Comparison of ENCODE assay signal across 29 cellular contexts in the genomic region with DNA sequence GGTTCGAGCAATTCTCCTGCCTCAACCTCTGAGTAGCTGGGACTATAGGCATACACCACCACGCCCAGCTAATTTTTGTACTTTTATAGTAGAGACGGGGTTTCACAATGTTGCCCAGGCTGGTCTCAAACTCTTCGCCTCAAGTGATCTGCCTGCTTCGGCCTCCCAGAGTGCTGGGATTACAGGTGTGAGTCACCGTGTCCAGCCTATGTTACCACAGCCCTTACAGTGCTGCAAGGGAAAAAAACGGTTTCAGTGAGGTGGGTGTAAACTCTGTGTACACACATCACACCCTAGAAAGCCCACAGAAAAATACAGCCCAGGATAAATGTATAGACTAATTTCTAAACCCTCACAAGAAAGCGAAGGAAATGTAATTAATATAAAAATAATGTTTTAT.
DNase-seq lines count a peak whose midpoint lies in the region; ATAC-seq and TF ChIP-seq lines count a peak whose summit lies in the region.
"Had no signal": no experiment of that assay in that cellular context is flagged by ENCODE, and none has a peak within 500 bp of the region (broad histone marks: within the 10 kb centered on the region; RNA-seq: fewer than 3 reads in every experiment).

No MANE protein-coding gene starts in this region.

- H3K27ac ChIP-seq in RWPE2 (ENCODE audit: poor library complexity, severe bottlenecking) (no peak overlapping the region), trophoblast cell (ENCODE audit: low read depth, low read length) (no peak overlapping the region)
- H3K27ac ChIP-seq: A549; BLaER1 treated with 17β-estradiol and CSF1 and Interleukin-3, amounts not matched to agents 10 nM and 100 nM; Peyer's patch had no signal

- no peaks in the 10 kb centered on the region for H3K27me3 ChIP-seq in RWPE2 (ENCODE audit: insufficient read depth, poor library complexity, severe bottlenecking)
- no peaks in the 10 kb centered on the region for H3K27me3 ChIP-seq in trophoblast cell (ENCODE audit: insufficient read depth, low read length)
- H3K27me3 ChIP-seq: BLaER1 treated with 17β-estradiol and CSF1 and Interleukin-3, amounts not matched to agents 10 nM and 100 nM; MG63; Peyer's patch had no signal

- H3K4me2 ChIP-seq in trophoblast cell (ENCODE audit: low read length) = no peak overlapping the region
- H3K4me2 ChIP-seq: A549; BLaER1 treated with 17β-estradiol and CSF1 and Interleukin-3, amounts not matched to agents 10 nM and 100 nM; SK-N-SH had no signal

- no peak overlapping the region for H3K4me3 Mint-ChIP-seq in WTC11
- H3K4me3 Mint-ChIP-seq: CD4-positive, alpha-beta T cell; HFFc6 had no signal

- peak; percentile 47 for DNase-seq in HT1080 (ENCODE audit: low read depth)
- DNase-seq in RWPE2 (ENCODE audit: low spot score) = no peak
- DNase-seq in trophoblast cell = peak; percentile 29 to 48
- DNase-seq in HK-2 (ENCODE audit: unreplicated experiment) = no peak
- DNase-seq in WTC11 (ENCODE audit: low spot score) = no peak
- no peak for DNase-seq in NOMO-1 (lab: John Stamatoyannopoulos, UW; ENCODE audit: unreplicated experiment in 2 of 2)
- DNase-seq: AML-193; CD4-positive, alpha-beta T cell; EL; GDM1; GOT3; HFFc6; Karpas-422; MG63; NCI-H1105 treated with DMSO at 0.1 percent for 48 hours; NCI-H146; NCI-H1930; NCI-H446; NCI-H526; NCI-H82; SIG-M5; SK-N-SH; SW 1271 had no signal

- no peaks in the 10 kb centered on the region for H3K4me1 Mint-ChIP-seq in WTC11

- no peak overlapping the region for H4K8ac ChIP-seq in trophoblast cell (ENCODE audit: low read depth, low read length)

- H4K91ac ChIP-seq in trophoblast cell (ENCODE audit: low read depth, low read length) = no peak overlapping the region

- H3K9me3 ChIP-seq in RWPE2 (ENCODE audit: severe bottlenecking) = no peaks in the 10 kb centered on the region
- H3K9me3 ChIP-seq in trophoblast cell (ENCODE audit: insufficient read depth, low read depth, low read length) = peaks cover 3% of the 10 kb centered on the region
- H3K9me3 ChIP-seq: A549; BLaER1 treated with 17β-estradiol and CSF1 and Interleukin-3, amounts not matched to agents 10 nM and 100 nM; Peyer's patch; SK-N-SH had no signal

- no peaks in the 10 kb centered on the region for H3K36me3 Mint-ChIP-seq in WTC11

- H3K27ac Mint-ChIP-seq in WTC11 = no peak overlapping the region
- H3K27ac Mint-ChIP-seq: CD4-positive, alpha-beta T cell; HFFc6 had no signal

- H2BK12ac ChIP-seq in trophoblast cell (ENCODE audit: low read length) = no peak overlapping the region

- H2BK120ac ChIP-seq in trophoblast cell (ENCODE audit: insufficient read depth, low read length, poor library complexity) = no peak overlapping the region

- no peak overlapping the region for H3K18ac ChIP-seq in trophoblast cell (ENCODE audit: low read length)

- no peak overlapping the region for H2AK5ac ChIP-seq in trophoblast cell (ENCODE audit: low read length)

- peak; percentile 77 for ATAC-seq in RWPE2 (ENCODE audit: low read depth)
- peak; percentile 74 for ATAC-seq in esophagus mucosa
- ATAC-seq in WTC11 = no peak
- ATAC-seq: A549, GM12878 had no signal

- TF ChIP-seq CTCF in RWPE2 (IDR thresholded peaks at IDR 0.05; ENCODE audit: poor library complexity, severe bottlenecking) (no peak), WTC11 (IDR thresholded peaks at IDR 0.05) (no peak)

- H3K27me3 Mint-ChIP-seq in WTC11 (ENCODE audit: low read depth) = no peaks in the 10 kb centered on the region
- H3K27me3 Mint-ChIP-seq: CD4-positive, alpha-beta T cell had no signal

- no peaks in the 10 kb centered on the region for H3K79me1 ChIP-seq in trophoblast cell (ENCODE audit: low read length)

- CTCF ChIA-PET in WTC11 (lab: Charles Lee) = no interaction called here

- H3K4ac ChIP-seq in trophoblast cell (ENCODE audit: low read depth, low read length) = no peak overlapping the region

- H3K23ac ChIP-seq in trophoblast cell (ENCODE audit: low read length) = no peak overlapping the region

- H3K79me2 ChIP-seq in trophoblast cell (ENCODE audit: control insufficient read depth, insufficient read depth, low read length, poor library complexity) = no peaks in the 10 kb centered on the region

- H4K12ac ChIP-seq in trophoblast cell (ENCODE audit: low read depth, low read length) = no peak overlapping the region

- H3K4me3 ChIP-seq in RWPE2 (ENCODE audit: severe bottlenecking) = no peak overlapping the region
- no peak overlapping the region for H3K4me3 ChIP-seq in trophoblast cell (ENCODE audit: low read depth, low read length)
- H3K4me3 ChIP-seq: A549; BLaER1 treated with 17β-estradiol and CSF1 and Interleukin-3, amounts not matched to agents 10 nM and 100 nM; GM12878; HAP-1; MG63; Peyer's patch had no signal

- H2AFZ ChIP-seq in trophoblast cell (ENCODE audit: insufficient read depth, low read length, poor library complexity) = no peak overlapping the region

- POLR2A ChIA-PET in WTC11 (lab: Charles Lee) = no interaction called here

- no peaks in the 10 kb centered on the region for H3K9me3 Mint-ChIP-seq in WTC11
- H3K9me3 Mint-ChIP-seq: CD4-positive, alpha-beta T cell; HFFc6 had no signal

- no peak overlapping the region for H2BK5ac ChIP-seq in trophoblast cell (ENCODE audit: low read depth, low read length, poor library complexity)

- H3K14ac ChIP-seq in trophoblast cell (ENCODE audit: low read length) = no peak overlapping the region

- no peak overlapping the region for H3K9ac ChIP-seq in trophoblast cell (ENCODE audit: low read length)
- H3K9ac ChIP-seq: BLaER1 treated with 17β-estradiol and CSF1 and Interleukin-3, amounts not matched to agents 10 nM and 100 nM; SK-N-SH had no signal

- H3K4me1 ChIP-seq in RWPE2 (ENCODE audit: insufficient read depth, poor library complexity, severe bottlenecking) = peaks cover 6% of the 10 kb centered on the region
- no peaks in the 10 kb centered on the region for H3K4me1 ChIP-seq in trophoblast cell (ENCODE audit: control insufficient read depth in 1 of 2, insufficient read depth in 2 of 2, low read length in 2 of 2)
- H3K4me1 ChIP-seq: A549; BLaER1 treated with 17β-estradiol and CSF1 and Interleukin-3, amounts not matched to agents 10 nM and 100 nM; HAP-1; Peyer's patch had no signal

- H3K36me3 ChIP-seq in RWPE2 (ENCODE audit: low read depth) (no peaks in the 10 kb centered on the region), trophoblast cell (ENCODE audit: control insufficient read depth in 1 of 2, insufficient read depth in 2 of 2, low read length in 2 of 2) (no peaks in the 10 kb centered on the region)
- H3K36me3 ChIP-seq: BLaER1 treated with 17β-estradiol and CSF1 and Interleukin-3, amounts not matched to agents 10 nM and 100 nM; HAP-1; MG63; Peyer's patch had no signal

- no CpG with 5 or more reads among the region's 8 CpGs for WGBS in trophoblast cell (ENCODE audit: extremely low coverage, insufficient coverage, insufficient read length)

TF ChIP-seq in WTC11, 78 proteins besides CTCF, POLR2A, EP300 and RAD21:
- TF ChIP-seq, protein P1, sequence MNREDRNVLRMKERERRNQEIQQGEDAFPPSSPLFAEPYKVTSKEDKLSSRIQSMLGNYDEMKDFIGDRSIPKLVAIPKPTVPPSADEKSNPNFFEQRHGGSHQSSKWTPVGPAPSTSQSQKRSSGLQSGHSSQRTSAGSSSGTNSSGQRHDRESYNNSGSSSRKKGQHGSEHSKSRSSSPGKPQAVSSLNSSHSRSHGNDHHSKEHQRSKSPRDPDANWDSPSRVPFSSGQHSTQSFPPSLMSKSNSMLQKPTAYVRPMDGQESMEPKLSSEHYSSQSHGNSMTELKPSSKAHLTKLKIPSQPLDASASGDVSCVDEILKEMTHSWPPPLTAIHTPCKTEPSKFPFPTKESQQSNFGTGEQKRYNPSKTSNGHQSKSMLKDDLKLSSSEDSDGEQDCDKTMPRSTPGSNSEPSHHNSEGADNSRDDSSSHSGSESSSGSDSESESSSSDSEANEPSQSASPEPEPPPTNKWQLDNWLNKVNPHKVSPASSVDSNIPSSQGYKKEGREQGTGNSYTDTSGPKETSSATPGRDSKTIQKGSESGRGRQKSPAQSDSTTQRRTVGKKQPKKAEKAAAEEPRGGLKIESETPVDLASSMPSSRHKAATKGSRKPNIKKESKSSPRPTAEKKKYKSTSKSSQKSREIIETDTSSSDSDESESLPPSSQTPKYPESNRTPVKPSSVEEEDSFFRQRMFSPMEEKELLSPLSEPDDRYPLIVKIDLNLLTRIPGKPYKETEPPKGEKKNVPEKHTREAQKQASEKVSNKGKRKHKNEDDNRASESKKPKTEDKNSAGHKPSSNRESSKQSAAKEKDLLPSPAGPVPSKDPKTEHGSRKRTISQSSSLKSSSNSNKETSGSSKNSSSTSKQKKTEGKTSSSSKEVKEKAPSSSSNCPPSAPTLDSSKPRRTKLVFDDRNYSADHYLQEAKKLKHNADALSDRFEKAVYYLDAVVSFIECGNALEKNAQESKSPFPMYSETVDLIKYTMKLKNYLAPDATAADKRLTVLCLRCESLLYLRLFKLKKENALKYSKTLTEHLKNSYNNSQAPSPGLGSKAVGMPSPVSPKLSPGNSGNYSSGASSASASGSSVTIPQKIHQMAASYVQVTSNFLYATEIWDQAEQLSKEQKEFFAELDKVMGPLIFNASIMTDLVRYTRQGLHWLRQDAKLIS (CRISPR knock-in tag; IDR thresholded peaks at IDR 0.05; ENCODE audit: borderline replicate concordance) = no peak
- no peak for TF ChIP-seq GTF2I (CRISPR knock-in tag; conservative IDR thresholded peaks at IDR 0.05)

Comparison
In these comparisons a context has a peak if more than half of its experiments do, and no peak if none do; other contexts are left out.
1. DNase-seq: peak in HT1080 (single experiment) and trophoblast cell (2 of 2); none in RWPE2 (single experiment), HK-2 (single experiment), WTC11 (single experiment) and NOMO-1 (0 of 2).